In the genomic region with DNA sequence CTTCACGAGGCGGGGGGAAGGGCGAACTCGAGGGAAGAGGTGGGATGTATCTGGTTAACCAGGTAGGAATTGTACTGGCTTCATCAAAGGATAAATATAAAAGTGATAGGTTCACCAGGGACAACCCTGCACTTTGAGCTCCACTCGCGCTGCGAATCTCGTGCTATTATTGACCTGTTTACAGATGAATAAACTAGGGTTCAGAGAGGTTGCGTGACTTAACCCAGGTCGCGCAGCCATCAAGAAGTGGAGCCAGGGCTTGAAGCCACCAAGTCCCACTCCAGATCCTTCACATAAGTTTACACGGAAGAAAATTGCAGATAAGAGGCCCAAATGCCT, we compare ENCODE assay signal across 8 cellular contexts. TPM values are rescaled to one million over a fixed set of nuclear protein-coding genes. Genes with fewer than 3 reads are reported as not detected.
DNase-seq lines count a peak whose midpoint lies in the region; ATAC-seq and TF ChIP-seq lines count a peak whose summit lies in the region.

No MANE protein-coding gene starts in this region.

- no peak for ATAC-seq in mucosa of descending colon

- H3K27me3 ChIP-seq in ACC112 (ENCODE audit: insufficient read depth, low read length) (no peaks in the 10 kb centered on the region), HUES6 (ENCODE audit: control insufficient read depth, insufficient read depth, low read length) (peaks cover 45% of the 10 kb centered on the region), muscle layer of colon (ENCODE audit: control insufficient read depth in 1 of 2, insufficient read depth in 2 of 2, low read length in 2 of 2) (peaks cover 7 to 33% of the 10 kb centered on the region in 2 donors)

- no peaks in the 10 kb centered on the region for H3K9me3 ChIP-seq in HUES6 (ENCODE audit: control insufficient read depth, insufficient read depth, low read depth, low read length)
- no peaks in the 10 kb centered on the region for H3K9me3 ChIP-seq in muscle layer of colon (ENCODE audit: low read length)
- no peaks in the 10 kb centered on the region for H3K9me3 ChIP-seq in mucosa of descending colon
- no peaks in the 10 kb centered on the region for H3K9me3 ChIP-seq in OCI-LY7 (ENCODE audit: low read length)

- H3K9me2 ChIP-seq in OCI-LY7 (ENCODE audit: insufficient read depth, low read length) = no peaks in the 10 kb centered on the region

- peak overlapping the region; percentile 66 for H3K4me3 Mint-ChIP-seq in chondrocyte (ENCODE audit: unreplicated experiment)

- H3K4me2 ChIP-seq in OCI-LY7 (ENCODE audit: low read length) = no peak overlapping the region

- DNase-seq in chondrocyte (ENCODE audit: low spot score) (no peak), mucosa of descending colon (no peak), NCI-H1417 (lab: John Stamatoyannopoulos, UW) (no peak), OCI-LY7 (ENCODE audit: low spot score) (no peak), medulla oblongata (ENCODE audit: extremely low spot score) (no peak)

- H3K27me3 Mint-ChIP-seq in chondrocyte (ENCODE audit: low read depth) = no peaks in the 10 kb centered on the region

- POLR2A ChIA-PET in OCI-LY7 (lab: Charles Lee) = no interaction called here

- BruUV-seq in OCI-LY7 (replicated peaks; lab: Mats Ljungman, UMichigan) = no TSS peak

- H3K36me3 ChIP-seq in ACC112 (ENCODE audit: insufficient read depth, low read length) = peaks cover 4% of the 10 kb centered on the region; the same call in 1 of the 2 replicates
- H3K36me3 ChIP-seq in HUES6 (ENCODE audit: control insufficient read depth, insufficient read depth, low read length) = peaks cover 3% of the 10 kb centered on the region; the same call in 1 of the 2 replicates
- no peaks in the 10 kb centered on the region for H3K36me3 ChIP-seq in muscle layer of colon (ENCODE audit: insufficient read depth, low read length)
- H3K36me3 ChIP-seq in mucosa of descending colon (ENCODE audit: low read depth) = no peaks in the 10 kb centered on the region
- H3K36me3 ChIP-seq in OCI-LY7 (ENCODE audit: insufficient read depth, low read length) = no peaks in the 10 kb centered on the region

- H3K4me3 ChIP-seq in ACC112 (ENCODE audit: low read depth, low read length) (peak overlapping the region; percentile 71), HUES6 (ENCODE audit: low read depth, low read length) (peak overlapping the region; percentile 60), muscle layer of colon (ENCODE audit: low read depth in 1 of 2, low read length in 2 of 2) (peak overlapping the region; percentile 52 to 84), mucosa of descending colon (no peak overlapping the region), OCI-LY7 (ENCODE audit: low read depth, low read length, poor library complexity, severe bottlenecking) (no peak overlapping the region)

- no peaks in the 10 kb centered on the region for H4K20me1 ChIP-seq in OCI-LY7 (ENCODE audit: insufficient read depth, low read length)

- intact Hi-C loops in mucosa of descending colon (cut with DNase I, micrococcal nuclease) = no loop called here
- intact Hi-C loops in OCI-LY7 (cut with micrococcal nuclease; ENCODE audit: unreplicated experiment) = no loop called here

- H2AFZ ChIP-seq in ACC112 (ENCODE audit: low read length, unreplicated experiment) (no peak overlapping the region), OCI-LY7 (ENCODE audit: low read length) (no peak overlapping the region)

- peaks cover 13% of the 10 kb centered on the region for H3K36me3 Mint-ChIP-seq in chondrocyte (ENCODE audit: low read depth)

- H3K27ac Mint-ChIP-seq in chondrocyte (ENCODE audit: unreplicated experiment) = peak overlapping the region; percentile 93

- H3K79me2 ChIP-seq in ACC112 (ENCODE audit: control insufficient read depth, insufficient read depth, low read length, unreplicated experiment) (no peaks in the 10 kb centered on the region), OCI-LY7 (ENCODE audit: insufficient read depth, low read depth, low read length) (no peaks in the 10 kb centered on the region)

- H3K4me1 ChIP-seq in ACC112 (ENCODE audit: control insufficient read depth, insufficient read depth, low read length, unreplicated experiment) (peaks cover 7% of the 10 kb centered on the region), HUES6 (ENCODE audit: control insufficient read depth, insufficient read depth, low read length) (peaks cover 44% of the 10 kb centered on the region), muscle layer of colon (ENCODE audit: insufficient read depth, low read length) (peaks cover 5% of the 10 kb centered on the region), mucosa of descending colon (ENCODE audit: low read depth) (peaks cover 33% of the 10 kb centered on the region), OCI-LY7 (ENCODE audit: insufficient read depth, low read length, poor library complexity, severe bottlenecking) (no peaks in the 10 kb centered on the region)

- H3K9me3 Mint-ChIP-seq in chondrocyte (ENCODE audit: low read depth) = no peaks in the 10 kb centered on the region

- H3K9ac ChIP-seq in HUES6 (ENCODE audit: low read length) (peak overlapping the region; percentile 55), muscle layer of colon (ENCODE audit: low read length) (no peak overlapping the region)

- peak overlapping the region; percentile 85 for H3K27ac ChIP-seq in ACC112 (ENCODE audit: low read depth, low read length)
- peak overlapping the region; percentile 56; the same call in 1 of the 2 replicates for H3K27ac ChIP-seq in HUES6 (ENCODE audit: low read depth, low read length)
- H3K27ac ChIP-seq in muscle layer of colon (ENCODE audit: low read depth, low read length) = peak overlapping the region; percentile 68
- H3K27ac ChIP-seq in OCI-LY7 (ENCODE audit: low read depth, low read length, poor library complexity, severe bottlenecking) = no peak overlapping the region

- no peak for TF ChIP-seq CTCF in chondrocyte (IDR thresholded peaks at IDR 0.05)
- TF ChIP-seq CTCF in mucosa of descending colon (IDR thresholded peaks at IDR 0.05) = no peak
- no peak for TF ChIP-seq CTCF in OCI-LY7 (conservative IDR thresholded peaks at IDR 0.05; ENCODE audit: low read length)

- peaks cover 33% of the 10 kb centered on the region for H3K4me1 Mint-ChIP-seq in chondrocyte (ENCODE audit: low read depth)

- CTCF ChIA-PET in OCI-LY7 (lab: Charles Lee; ENCODE audit: unreplicated experiment) = no interaction called here

RNA-seq across cellular contexts. Expression of a gene that starts 1.4 kb away (rescaled TPM):
- total RNA-seq in chondrocyte (60.6 to 135 TPM (median 133 TPM) in 3 replicates), mucosa of descending colon (10 to 100 TPM in 2 of 3 donors, 1 to 10 TPM in 1; 1.6 to 15.0 (median 13.8) TPM), OCI-LY7 (2022) (not detected in 2 replicates)
- 0.44 TPM in 1 of 2 replicates, not detected in the other for total RNA-seq in OCI-LY7 (2014; rRNA removed; shearing (Covaris generic))

Comparison
In these comparisons a context has a peak if more than half of its experiments do, and no peak if none do; other contexts are left out.
1. H3K4me3 ChIP-seq: peak in ACC112 (single experiment), HUES6 (single experiment) and muscle layer of colon (2 of 2); none in mucosa of descending colon (single experiment) and OCI-LY7 (single experiment).